In the genomic region with DNA sequence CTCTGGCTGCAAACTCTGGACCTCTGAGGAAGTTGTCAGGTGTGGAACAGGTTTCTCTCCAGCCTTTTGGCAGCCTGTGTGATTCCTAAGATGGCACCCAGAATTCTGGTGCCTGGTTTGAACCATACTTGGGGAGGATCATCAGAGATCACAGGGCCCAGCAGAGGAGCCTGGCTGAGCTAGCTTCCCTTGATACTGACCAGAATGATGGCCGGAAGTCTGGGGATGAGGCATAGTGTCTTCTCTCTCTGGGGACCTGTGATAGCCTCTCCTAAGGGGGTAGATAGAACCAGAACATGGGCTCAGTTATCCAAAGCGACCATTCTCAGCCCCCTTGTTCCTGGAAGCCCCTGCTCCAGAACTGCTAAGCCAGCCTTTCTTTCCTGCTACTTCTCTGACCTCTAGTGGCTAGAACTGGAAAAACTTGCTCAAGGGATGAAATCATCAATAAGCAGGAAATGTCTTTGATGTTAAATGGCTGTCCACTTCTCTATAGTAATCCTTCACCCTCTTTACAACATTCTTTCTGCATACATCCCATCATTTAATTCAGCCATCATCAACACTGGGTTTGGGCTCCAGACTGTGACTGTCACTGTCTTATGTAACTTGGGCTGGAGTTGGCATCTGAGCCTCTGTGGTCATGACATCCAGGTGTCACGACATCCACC, we compare ENCODE assay signal across 8 cellular contexts. TPM values are rescaled to one million over a fixed set of nuclear protein-coding genes. Genes with fewer than 3 reads are reported as not detected.
DNase-seq lines count a peak whose midpoint lies in the region; ATAC-seq and TF ChIP-seq lines count a peak whose summit lies in the region.

No MANE protein-coding gene starts in this region.

- peaks cover 27% of the 10 kb centered on the region for H3F3A ChIP-seq in Loucy (ENCODE audit: low read depth)

- H3K27me3 ChIP-seq in Loucy (ENCODE audit: insufficient read depth, low read length, poor library complexity, severe bottlenecking) = no peaks in the 10 kb centered on the region
- no peaks in the 10 kb centered on the region for H3K27me3 ChIP-seq in esophagus muscularis mucosa
- H3K27me3 ChIP-seq in osteoblast (ENCODE audit: insufficient read depth, low read length) = no peaks in the 10 kb centered on the region

- ATAC-seq in GM21447 (IDR thresholded peaks at IDR 0.05; ENCODE audit: unreplicated experiment) = no peak

- H3K4me3 ChIP-seq in Loucy (ENCODE audit: low read length, poor library complexity, severe bottlenecking) (peak overlapping the region; percentile 84), esophagus muscularis mucosa (no peak overlapping the region), osteoblast (ENCODE audit: insufficient read depth, low read length) (no peak overlapping the region)

- H4K20me1 ChIP-seq in Loucy (ENCODE audit: insufficient read depth, low read length, poor library complexity, severe bottlenecking) (no peaks in the 10 kb centered on the region), osteoblast (ENCODE audit: insufficient read depth, low read length) (peaks cover 75% of the 10 kb centered on the region)

- peak overlapping the region; percentile 98 for H3K9ac ChIP-seq in Loucy (ENCODE audit: low read depth, low read length, poor library complexity, severe bottlenecking)

- WGBS in esophagus muscularis mucosa = 48% methylated on average over 3 of the region's 3 CpGs

- H3K27ac ChIP-seq in esophagus muscularis mucosa (replicated peaks in 1 of 4) (peak overlapping the region in 2 of 4 donors; percentile 24 to 38), osteoblast (ENCODE audit: low read depth, low read length) (peak overlapping the region; percentile 34)

- H3K4me1 ChIP-seq in Loucy (ENCODE audit: insufficient read depth, low read length, poor library complexity, severe bottlenecking) (peaks cover 93% of the 10 kb centered on the region), esophagus muscularis mucosa (peaks cover 60 to 76% (median 69%) of the 10 kb centered on the region in 4 donors), osteoblast (ENCODE audit: insufficient read depth, low read length) (peaks cover 57% of the 10 kb centered on the region)

- H3K9me2 ChIP-seq in Loucy (replicated peaks; ENCODE audit: low read depth, low read length) = no peaks in the 10 kb centered on the region

- H3K36me3 ChIP-seq in Loucy (ENCODE audit: insufficient read depth, low read length) (peaks cover 32% of the 10 kb centered on the region), esophagus muscularis mucosa (peaks cover 0 to 26% (median 0%) of the 10 kb centered on the region in 4 donors), osteoblast (ENCODE audit: insufficient read depth, low read length) (peaks cover 25% of the 10 kb centered on the region)

- H3K9me3 ChIP-seq in Loucy (ENCODE audit: insufficient read depth, low read depth, low read length) (no peaks in the 10 kb centered on the region), esophagus muscularis mucosa (no peaks in the 10 kb centered on the region), osteoblast (ENCODE audit: low read depth, low read length) (no peaks in the 10 kb centered on the region)

- H3K4me2 ChIP-seq in Loucy (ENCODE audit: low read depth, low read length, poor library complexity, severe bottlenecking) (peak overlapping the region; percentile 95), osteoblast (ENCODE audit: insufficient read depth, low read length) (no peak overlapping the region)

- TF ChIP-seq CTCF in Loucy (conservative IDR thresholded peaks at IDR 0.05; ENCODE audit: low read length) (peak; percentile 87), esophagus muscularis mucosa (IDR thresholded peaks at IDR 0.05) (peak; percentile 64 to 76 (median 69)), osteoblast (IDR thresholded peaks at IDR 0.05; ENCODE audit: extremely low read depth, low read depth, low read length) (peak; percentile 77)

- peak; percentile 22 for DNase-seq in stimulated activated CD4-positive, alpha-beta T cell treated with anti-CD3 and anti-CD28 coated beads, Interleukin-4, amount 100 ng/mL, for 24 hours
- no peak for DNase-seq in stimulated activated CD4-positive, alpha-beta T cell treated with anti-CD3 and anti-CD28 coated beads, Interleukin-12 subunit alpha, Interleukin-12 subunit beta, amount 100 ng/mL, for 4 hours
- DNase-seq in SHP77 (lab: John Stamatoyannopoulos, UW) = peak; percentile 22 to 38
- no peak for DNase-seq in esophagus muscularis mucosa (ENCODE audit: extremely low spot score)
- no peak for DNase-seq in osteoblast (ENCODE audit: insufficient read length, low spot score, missing footprints)
- no peak for DNase-seq in activated CD8-positive, alpha-beta memory T cell treated with anti-CD3 and anti-CD28 coated beads for 24 hours

- H3K79me2 ChIP-seq in Loucy (ENCODE audit: insufficient read depth, low read length) (peaks cover 94% of the 10 kb centered on the region), osteoblast (ENCODE audit: insufficient read depth, low read length) (peaks cover 100% of the 10 kb centered on the region)

- TF ChIP-seq EP300 in esophagus muscularis mucosa (IDR thresholded peaks at IDR 0.05) = no peak

- intact Hi-C loops in esophagus muscularis mucosa (cut with DNase I) = loop anchor here (2.0 to 10.0 kb wide), 3 partner anchors 101 to 578 kb away; no protein-coding TSS in a partner anchor

- H2AFZ ChIP-seq in Loucy (ENCODE audit: low read length) (no peak overlapping the region), osteoblast (ENCODE audit: low read length) (no peak overlapping the region)

- no peak for TF ChIP-seq POLR2A in esophagus muscularis mucosa (IDR thresholded peaks at IDR 0.05; ENCODE audit: low read depth)

RNA-seq across cellular contexts. Expression of gene C9orf152, which starts 55.1 kb away (rescaled TPM):
- total RNA-seq in esophagus muscularis mucosa (not detected), osteoblast (not detected in 2 replicates)

Comparison
In these comparisons a context has a peak if more than half of its experiments do, and no peak if none do; other contexts are left out.
1. DNase-seq: peak in stimulated activated CD4-positive, alpha-beta T cell treated with anti-CD3 and anti-CD28 coated beads, Interleukin-4, amount 100 ng/mL, for 24 hours (single experiment) and SHP77 (2 of 2); none in stimulated activated CD4-positive, alpha-beta T cell treated with anti-CD3 and anti-CD28 coated beads, Interleukin-12 subunit alpha, Interleukin-12 subunit beta, amount 100 ng/mL, for 4 hours (single experiment), esophagus muscularis mucosa (single experiment), osteoblast (single experiment) and activated CD8-positive, alpha-beta memory T cell treated with anti-CD3 and anti-CD28 coated beads for 24 hours (single experiment).
2. Peak in every context shown above with its lines, with median percentiles within 50 percentile points of each other: CTCF ChIP-seq.